In the genomic region with DNA sequence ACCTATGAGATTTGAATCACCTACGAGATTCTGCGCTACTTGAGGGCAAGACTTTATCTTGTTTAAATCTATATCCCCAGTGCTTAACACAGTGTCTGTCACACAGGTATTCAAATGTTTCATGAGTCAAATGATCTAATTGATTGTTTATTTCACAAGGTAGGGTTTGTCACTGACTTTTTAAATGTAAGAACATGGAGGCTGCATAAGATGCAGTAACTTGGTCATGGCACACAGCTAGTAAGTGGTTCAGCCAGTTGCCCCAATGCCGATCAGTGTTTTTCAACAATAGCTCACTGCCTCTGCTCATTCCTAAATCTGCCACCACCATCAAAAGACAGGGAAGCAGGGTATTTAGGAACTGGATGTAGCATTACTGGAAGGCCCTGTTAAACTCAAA, we compare ENCODE assay signal across 12 cellular contexts.
"Had no signal": no experiment of that assay in that cellular context is flagged by ENCODE, and none has a peak within 500 bp of the region (broad histone marks: within the 10 kb centered on the region; RNA-seq: fewer than 3 reads in every experiment).

No MANE protein-coding gene starts in this region.

- H3K4me1 ChIP-seq: heart left ventricle, stomach, uterus had no signal

- H3K36me3 Mint-ChIP-seq: brain had no signal

- H3K27me3 ChIP-seq: heart left ventricle, stomach, uterus had no signal

- H3K27me3 Mint-ChIP-seq: brain had no signal

- H3K36me3 ChIP-seq: heart left ventricle, stomach, uterus had no signal

- H3K27ac ChIP-seq: heart left ventricle, stomach, uterus had no signal

- ATAC-seq: heart left ventricle, left lobe of liver, T-helper 17 cell had no signal

- H3K4me3 Mint-ChIP-seq: activated B cell treated with CpG ODN at 0.5 μM for 24 hours; activated CD4-positive, alpha-beta T cell treated with anti-CD3 and anti-CD28 coated beads, Interleukin-2, amount 10 ng/mL, durations not matched to agents 24 days and 14 days; brain; nephron progenitor cell; T-helper 17 cell had no signal

- H3K4me3 ChIP-seq: heart left ventricle, stomach, uterus had no signal

- H3K9me3 Mint-ChIP-seq: activated B cell treated with CpG ODN at 0.5 μM for 24 hours; activated CD4-positive, alpha-beta T cell treated with anti-CD3 and anti-CD28 coated beads, Interleukin-2, amount 10 ng/mL, durations not matched to agents 24 days and 14 days; nephron progenitor cell had no signal

- DNase-seq: activated B cell treated with CpG ODN at 0.5 μM for 24 hours; activated CD4-positive, alpha-beta T cell treated with anti-CD3 and anti-CD28 coated beads, Interleukin-2, amount 10 ng/mL, durations not matched to agents 24 days and 14 days; activated CD8-positive, alpha-beta memory T cell treated with anti-CD3 and anti-CD28 coated beads for 24 hours; activated naive CD4-positive, alpha-beta T cell treated with anti-CD3 and anti-CD28 coated beads, Interleukin-2, amount 50 U/mL, for 16 hours; dermis blood vessel endothelial cell; heart left ventricle; nephron progenitor cell; stomach; T-helper 17 cell; uterus had no signal

- H3K9me3 ChIP-seq: heart left ventricle, stomach, uterus had no signal

- H3K27ac Mint-ChIP-seq: activated B cell treated with CpG ODN at 0.5 μM for 24 hours; activated CD4-positive, alpha-beta T cell treated with anti-CD3 and anti-CD28 coated beads, Interleukin-2, amount 10 ng/mL, durations not matched to agents 24 days and 14 days; brain; nephron progenitor cell; T-helper 17 cell had no signal

- H3K4me1 Mint-ChIP-seq: activated B cell treated with CpG ODN at 0.5 μM for 24 hours; activated CD4-positive, alpha-beta T cell treated with anti-CD3 and anti-CD28 coated beads, Interleukin-2, amount 10 ng/mL, durations not matched to agents 24 days and 14 days; nephron progenitor cell; T-helper 17 cell had no signal
